Comparison of ENCODE assay signal across 8 cellular contexts in the genomic region with DNA sequence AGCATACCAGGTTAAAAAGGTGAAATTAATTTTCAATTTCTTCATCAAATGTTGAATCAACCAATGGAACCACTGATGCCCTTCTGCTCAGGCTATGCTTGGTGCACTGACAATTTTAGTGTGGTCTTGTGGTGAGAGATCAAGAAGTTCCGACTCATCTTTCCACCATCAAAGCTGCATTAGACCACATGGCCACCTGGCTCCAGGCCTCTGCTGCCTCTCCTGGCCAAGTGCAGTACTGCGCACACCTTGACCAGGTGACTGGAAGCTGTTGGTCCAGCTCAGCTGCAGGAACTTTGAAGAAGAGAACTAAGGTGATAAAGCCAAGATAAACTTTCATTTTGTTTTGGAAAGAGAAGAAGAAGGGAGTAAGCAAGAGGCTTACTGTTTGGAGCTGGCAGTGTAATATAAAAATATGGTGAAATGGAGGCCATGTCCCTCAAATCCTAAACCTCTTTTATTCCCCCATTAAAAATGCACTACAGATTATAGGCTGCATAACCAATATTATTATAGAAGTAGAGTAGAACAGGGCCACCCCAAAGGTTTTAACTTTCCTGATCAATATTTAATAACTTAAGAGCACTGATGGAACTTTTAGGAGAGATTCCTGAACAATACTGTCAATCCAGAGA.
DNase-seq lines count a peak whose midpoint lies in the region; ATAC-seq and TF ChIP-seq lines count a peak whose summit lies in the region.

No MANE protein-coding gene starts in this region.

- no peaks in the 10 kb centered on the region for H3K4me1 ChIP-seq in hepatocyte (ENCODE audit: insufficient read depth)

- no peak overlapping the region for H3K4me3 ChIP-seq in hepatocyte

- H3K27me3 ChIP-seq in hepatocyte = no peaks in the 10 kb centered on the region

- H3K4me2 ChIP-seq in hepatocyte = no peak overlapping the region

- H3K4me3 Mint-ChIP-seq in activated CD4-positive, alpha-beta T cell treated with anti-CD3 and anti-CD28 coated beads, Interleukin-2, amount 10 ng/mL, durations not matched to agents 24 days and 14 days = no peak overlapping the region
- no peak overlapping the region for H3K4me3 Mint-ChIP-seq in stimulated activated naive CD8-positive, alpha-beta T cell treated with anti-CD3 and anti-CD28 coated beads, Interleukin-15, amount 100 ng/mL, for 72 hours

- H4K20me1 ChIP-seq in hepatocyte (ENCODE audit: insufficient read depth, poor library complexity, severe bottlenecking) = no peaks in the 10 kb centered on the region

- no peak overlapping the region for H3K27ac ChIP-seq in hepatocyte

- intact Hi-C loops in activated CD4-positive, alpha-beta T cell treated with anti-CD3 and anti-CD28 coated beads, Interleukin-2, amount 10 ng/mL, durations not matched to agents 24 days and 14 days (cut with micrococcal nuclease) = loop anchor here (2.0 kb wide), 1 partner anchor 162 kb away; no protein-coding TSS in a partner anchor

- H3K79me2 ChIP-seq in hepatocyte = no peaks in the 10 kb centered on the region

- H3K9me2 ChIP-seq in hepatocyte (replicated peaks; ENCODE audit: insufficient read depth) = no peaks in the 10 kb centered on the region

- peak; percentile 44 for TF ChIP-seq CTCF in hepatocyte (IDR thresholded peaks at IDR 0.05; ENCODE audit: poor library complexity)

- H2AFZ ChIP-seq in hepatocyte = no peak overlapping the region

- WGBS in hepatocyte (ENCODE audit: low lambda C conversion rate, missing lambda C conversion rate) = 89% methylated on average over 2 of the region's 2 CpGs

- no peaks in the 10 kb centered on the region for H3K9me3 ChIP-seq in hepatocyte (ENCODE audit: low read depth)

- H3K4me1 Mint-ChIP-seq in activated CD4-positive, alpha-beta T cell treated with anti-CD3 and anti-CD28 coated beads, Interleukin-2, amount 10 ng/mL, durations not matched to agents 24 days and 14 days = no peaks in the 10 kb centered on the region
- H3K4me1 Mint-ChIP-seq in stimulated activated naive CD8-positive, alpha-beta T cell treated with anti-CD3 and anti-CD28 coated beads, Interleukin-15, amount 100 ng/mL, for 72 hours = no peaks in the 10 kb centered on the region

- ATAC-seq in GM19468 (IDR thresholded peaks at IDR 0.05; ENCODE audit: extremely low read depth, unreplicated experiment) (peak; percentile 97), HG03439 (IDR thresholded peaks at IDR 0.05; ENCODE audit: unreplicated experiment) (peak; percentile 81)
- peak; percentile 77 for ATAC-seq in stimulated activated naive CD8-positive, alpha-beta T cell treated with anti-CD3 and anti-CD28 coated beads, Interleukin-15, amount 100 ng/mL, for 72 hours

- peak; percentile 43 for DNase-seq in DMS 273 (lab: John Stamatoyannopoulos, UW; ENCODE audit: unreplicated experiment)
- no peak for DNase-seq in DMS 273 treated with DMSO at 0.1 percent for 48 hours (lab: John Stamatoyannopoulos, UW)
- DNase-seq in activated CD4-positive, alpha-beta T cell treated with anti-CD3 and anti-CD28 coated beads, Interleukin-2, amount 10 ng/mL, durations not matched to agents 24 days and 14 days = peak; percentile 82
- DNase-seq in hepatocyte (ENCODE audit: low spot score) = peak; percentile 27
- DNase-seq in stimulated activated naive CD8-positive, alpha-beta T cell treated with anti-CD3 and anti-CD28 coated beads, Interleukin-15, amount 100 ng/mL, for 72 hours = peak; percentile 49 to 50
- no peak for DNase-seq in OCI-M2 (lab: John Stamatoyannopoulos, UW; ENCODE audit: unreplicated experiment)

- no peak overlapping the region for H3K27ac Mint-ChIP-seq in activated CD4-positive, alpha-beta T cell treated with anti-CD3 and anti-CD28 coated beads, Interleukin-2, amount 10 ng/mL, durations not matched to agents 24 days and 14 days
- no peak overlapping the region for H3K27ac Mint-ChIP-seq in stimulated activated naive CD8-positive, alpha-beta T cell treated with anti-CD3 and anti-CD28 coated beads, Interleukin-15, amount 100 ng/mL, for 72 hours

- no peaks in the 10 kb centered on the region for H3K36me3 Mint-ChIP-seq in activated CD4-positive, alpha-beta T cell treated with anti-CD3 and anti-CD28 coated beads, Interleukin-2, amount 10 ng/mL, durations not matched to agents 24 days and 14 days (ENCODE audit: low read depth)

- no peaks in the 10 kb centered on the region for H3K9me3 Mint-ChIP-seq in activated CD4-positive, alpha-beta T cell treated with anti-CD3 and anti-CD28 coated beads, Interleukin-2, amount 10 ng/mL, durations not matched to agents 24 days and 14 days
- peaks cover 5 to 7% of the 10 kb centered on the region in 2 donors for H3K9me3 Mint-ChIP-seq in stimulated activated naive CD8-positive, alpha-beta T cell treated with anti-CD3 and anti-CD28 coated beads, Interleukin-15, amount 100 ng/mL, for 72 hours

- no peaks in the 10 kb centered on the region for H3K36me3 ChIP-seq in hepatocyte (replicated peaks; ENCODE audit: insufficient read depth, low read depth)

- peaks cover 2% of the 10 kb centered on the region for H3K27me3 Mint-ChIP-seq in activated CD4-positive, alpha-beta T cell treated with anti-CD3 and anti-CD28 coated beads, Interleukin-2, amount 10 ng/mL, durations not matched to agents 24 days and 14 days
- H3K27me3 Mint-ChIP-seq in stimulated activated naive CD8-positive, alpha-beta T cell treated with anti-CD3 and anti-CD28 coated beads, Interleukin-15, amount 100 ng/mL, for 72 hours = no peaks in the 10 kb centered on the region

Comparison
In these comparisons a context has a peak if more than half of its experiments do, and no peak if none do; other contexts are left out.
1. DNase-seq: peak in DMS 273 (single experiment), activated CD4-positive, alpha-beta T cell treated with anti-CD3 and anti-CD28 coated beads, Interleukin-2, amount 10 ng/mL, durations not matched to agents 24 days and 14 days (single experiment), hepatocyte (single experiment) and stimulated activated naive CD8-positive, alpha-beta T cell treated with anti-CD3 and anti-CD28 coated beads, Interleukin-15, amount 100 ng/mL, for 72 hours (2 of 2); none in DMS 273 treated with DMSO at 0.1 percent for 48 hours (single experiment) and OCI-M2 (single experiment).
2. Peak in every context shown above with its lines, with median percentiles within 50 percentile points of each other: ATAC-seq.